In genomic region chr5:57770029-57770428, GRCh38 we compare ENCODE assay signal across 28 cellular contexts.
"Had no signal": no experiment of that assay in that cellular context is flagged by ENCODE, and none has a peak within 500 bp of the region (broad histone marks: within the 10 kb centered on the region; RNA-seq: fewer than 3 reads in every experiment).

No MANE protein-coding gene starts in this region.

- H3K4me1 ChIP-seq: esophagus muscularis mucosa, foreskin keratinocyte, gastrocnemius medialis, heart left ventricle had no signal

- H3K4me1 Mint-ChIP-seq: activated T-helper 17 cell treated with anti-CD3 and anti-CD28 coated beads, Interleukin-2, amount 50 U/mL, for 72 hours; central memory CD8-positive, alpha-beta T cell had no signal

- H3K4me3 Mint-ChIP-seq: activated CD8-positive, alpha-beta T cell treated with anti-CD3 and anti-CD28 coated beads for 36 hours; activated naive CD8-positive, alpha-beta T cell; activated T-cell treated with anti-CD3 and anti-CD28 coated beads, Interleukin-2, amount 50 U/mL, for 4 hours; activated T-helper 17 cell treated with anti-CD3 and anti-CD28 coated beads, Interleukin-2, amount 50 U/mL, for 72 hours; central memory CD8-positive, alpha-beta T cell; dendritic cell treated with granulocyte-macrophage colony-stimulating factor and Interleukin-4, amounts not matched to agents 40 ng/mL and 50 ng/mL, for 4 days; effector memory CD8-positive, alpha-beta T cell; WTC11 had no signal

- H3K27me3 Mint-ChIP-seq: central memory CD8-positive, alpha-beta T cell; dendritic cell treated with granulocyte-macrophage colony-stimulating factor and Interleukin-4, amounts not matched to agents 40 ng/mL and 50 ng/mL, for 4 days had no signal

- H3K36me3 ChIP-seq: brain microvascular endothelial cell, esophagus muscularis mucosa, gastrocnemius medialis, heart left ventricle had no signal

- H3K9me3 ChIP-seq: esophagus muscularis mucosa, gastrocnemius medialis, heart left ventricle had no signal

- H3K36me3 Mint-ChIP-seq: activated naive CD8-positive, alpha-beta T cell; WTC11 had no signal

- H3K27ac Mint-ChIP-seq: activated CD8-positive, alpha-beta T cell treated with anti-CD3 and anti-CD28 coated beads for 36 hours; activated naive CD8-positive, alpha-beta T cell; activated T-helper 17 cell treated with anti-CD3 and anti-CD28 coated beads, Interleukin-2, amount 50 U/mL, for 72 hours; dendritic cell treated with granulocyte-macrophage colony-stimulating factor and Interleukin-4, amounts not matched to agents 40 ng/mL and 50 ng/mL, for 4 days; effector memory CD8-positive, alpha-beta T cell; WTC11 had no signal

- H3K9me3 Mint-ChIP-seq: activated CD8-positive, alpha-beta T cell treated with anti-CD3 and anti-CD28 coated beads for 36 hours; activated T-cell treated with anti-CD3 and anti-CD28 coated beads, Interleukin-2, amount 50 U/mL, for 4 hours; activated T-helper 17 cell treated with anti-CD3 and anti-CD28 coated beads, Interleukin-2, amount 50 U/mL, for 72 hours; central memory CD8-positive, alpha-beta T cell; dendritic cell treated with granulocyte-macrophage colony-stimulating factor and Interleukin-4, amounts not matched to agents 40 ng/mL and 50 ng/mL, for 4 days; effector memory CD8-positive, alpha-beta T cell; WTC11 had no signal

- DNase-seq: activated CD4-positive, alpha-beta T cell treated with anti-CD3 and anti-CD28 coated beads for 48 hours; activated CD4-positive, alpha-beta T cell treated with anti-CD3 and anti-CD28 coated beads, Interleukin-2, amount 50 U/mL, for 1 hour; activated CD4-positive, alpha-beta T cell treated with anti-CD3 and anti-CD28 coated beads, Interleukin-2, amount 50 U/mL, for 48 hours; activated CD8-positive, alpha-beta memory T cell treated with anti-CD3 and anti-CD28 coated beads for 24 hours; activated CD8-positive, alpha-beta T cell treated with anti-CD3 and anti-CD28 coated beads for 36 hours; activated effector memory CD4-positive, alpha-beta T cell treated with Interleukin-2 at 50 U/mL for 16 hours; activated gamma-delta T cell treated with Interleukin-2 at 50 U/mL for 16 hours; activated naive CD4-positive, alpha-beta T cell treated with anti-CD3 and anti-CD28 coated beads, Interleukin-2, amount 50 U/mL, for 16 hours; activated naive CD4-positive, alpha-beta T cell treated with Interleukin-2 at 50 U/mL for 16 hours; activated T-cell treated with anti-CD3 and anti-CD28 coated beads, Interleukin-2, amount 50 U/mL, for 4 hours; amniotic stem cell; anterior cingulate cortex; brain microvascular endothelial cell; dorsolateral prefrontal cortex; effector memory CD8-positive, alpha-beta T cell; erythroblast; foreskin keratinocyte; gastrocnemius medialis; glutamatergic neuron; heart left ventricle had no signal

- H3K27ac ChIP-seq: brain microvascular endothelial cell, coronary artery, dorsolateral prefrontal cortex, esophagus muscularis mucosa, foreskin keratinocyte, gastrocnemius medialis, heart left ventricle, VCaP had no signal

- H3K27me3 ChIP-seq: brain microvascular endothelial cell, dorsolateral prefrontal cortex, esophagus muscularis mucosa, foreskin keratinocyte, gastrocnemius medialis, heart left ventricle had no signal

- H3K4me3 ChIP-seq: coronary artery, dorsolateral prefrontal cortex, esophagus muscularis mucosa, gastrocnemius medialis, heart left ventricle had no signal
